ENCODE assay signal across 24 cellular contexts in the genomic region with DNA sequence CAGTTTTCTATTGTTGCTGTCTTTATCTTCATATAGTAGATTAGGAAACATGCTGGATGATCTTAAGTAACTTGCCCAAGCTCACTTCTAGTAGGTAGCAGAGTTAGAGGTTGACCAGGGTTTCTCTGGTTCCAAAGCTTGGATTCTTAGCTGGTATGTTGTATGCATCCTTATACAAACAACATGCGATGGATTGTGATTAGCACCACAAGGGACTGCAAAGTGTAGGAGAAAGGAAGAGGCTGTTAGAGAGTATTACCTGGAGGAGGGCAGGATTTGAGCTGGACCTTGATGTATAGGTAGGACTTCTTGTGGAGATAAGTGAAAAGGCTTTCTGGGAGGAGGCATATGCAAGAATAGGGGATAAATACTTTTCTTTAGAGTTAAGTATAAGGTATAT. TPM values are rescaled to one million over a fixed set of nuclear protein-coding genes. Genes with fewer than 3 reads are reported as not detected.
DNase-seq lines count a peak whose midpoint lies in the region; ATAC-seq and TF ChIP-seq lines count a peak whose summit lies in the region.
"Had no signal": no experiment of that assay in that cellular context is flagged by ENCODE, and none has a peak within 500 bp of the region (broad histone marks: within the 10 kb centered on the region; RNA-seq: fewer than 3 reads in every experiment).

No MANE protein-coding gene starts in this region.

- H3K14ac ChIP-seq in neuronal stem cell (ENCODE audit: low read length): no peak overlapping the region

- no peak overlapping the region for H3K4ac ChIP-seq in neuronal stem cell (ENCODE audit: low read length)

- H2AK5ac ChIP-seq in neuronal stem cell (ENCODE audit: low read depth, low read length): no peak overlapping the region

- H3K9me3 Mint-ChIP-seq in T-helper 1 cell treated with Interleukin-12 subunit alpha and Interleukin-12 subunit beta and Interleukin-4 antibody, amounts not matched to agents 30 μg/mL and 1 μg/mL, for 36 hours: no peaks in the 10 kb centered on the region
- no peaks in the 10 kb centered on the region for H3K9me3 Mint-ChIP-seq in activated naive CD8-positive, alpha-beta T cell treated with anti-CD3 and anti-CD28 coated beads, Interleukin-2, amount 10 ng/mL, durations not matched to agents 7 days and 5 days
- no peaks in the 10 kb centered on the region for H3K9me3 Mint-ChIP-seq in naive thymus-derived CD4-positive, alpha-beta T cell
- H3K9me3 Mint-ChIP-seq: activated naive CD4-positive, alpha-beta T cell treated with anti-CD3 and anti-CD28 coated beads, Interleukin-2, amount 10 ng/mL, durations not matched to agents 7 days and 5 days had no signal

- TF ChIP-seq CTCF in DND-41 (IDR thresholded peaks at IDR 0.05; ENCODE audit: borderline replicate concordance, extremely low read depth, low read length, poor library complexity, severe bottlenecking): no peak

- H3K36me3 ChIP-seq in DND-41 (ENCODE audit: insufficient read depth, low read length) (no peaks in the 10 kb centered on the region), neuronal stem cell (replicated peaks in 1 of 2; ENCODE audit: control insufficient read depth in 2 of 2, insufficient read depth in 2 of 2, low read length in 2 of 2) (peaks cover 0 to 7% of the 10 kb centered on the region in 2 donors)
- H3K36me3 ChIP-seq in naive thymus-derived CD4-positive, alpha-beta T cell (ENCODE audit: control insufficient read depth in 2 of 3, insufficient read depth in 3 of 3, low read length in 3 of 3): peaks cover 0 to 4% (median 0%) of the 10 kb centered on the region in 3 experiments
- H3K36me3 ChIP-seq: neutrophil had no signal

- no peak overlapping the region for H2BK15ac ChIP-seq in neuronal stem cell (ENCODE audit: low read length)

- peaks cover 52% of the 10 kb centered on the region for H3K4me1 Mint-ChIP-seq in T-helper 1 cell treated with Interleukin-12 subunit alpha and Interleukin-12 subunit beta and Interleukin-4 antibody, amounts not matched to agents 30 μg/mL and 1 μg/mL, for 36 hours (ENCODE audit: low read depth)
- peaks cover 49% of the 10 kb centered on the region for H3K4me1 Mint-ChIP-seq in activated naive CD8-positive, alpha-beta T cell treated with anti-CD3 and anti-CD28 coated beads, Interleukin-2, amount 10 ng/mL, durations not matched to agents 7 days and 5 days
- H3K4me1 Mint-ChIP-seq in naive thymus-derived CD4-positive, alpha-beta T cell: peaks cover 64 to 90% (median 80%) of the 10 kb centered on the region in 7 donors

- ATAC-seq in DND-41 (ENCODE audit: insufficient read depth, low read depth): no peak
- no peak for ATAC-seq in activated naive CD8-positive, alpha-beta T cell treated with anti-CD3 and anti-CD28 coated beads, Interleukin-2, amount 10 ng/mL, durations not matched to agents 7 days and 5 days (ENCODE audit: low read depth)
- no peak for ATAC-seq in naive thymus-derived CD4-positive, alpha-beta T cell
- ATAC-seq: Right ventricle myocardium inferior had no signal

- DNase-seq in T-helper 1 cell (no peak), DND-41 (no peak), erythroblast (lab: John Stamatoyannopoulos, UW) (no peak), NCI-H2081 treated with DMSO at 0.1 percent for 48 hours (lab: John Stamatoyannopoulos, UW) (no peak), neuronal stem cell (ENCODE audit: low spot score) (no peak)
- DNase-seq in activated naive CD8-positive, alpha-beta T cell treated with anti-CD3 and anti-CD28 coated beads, Interleukin-2, amount 10 ng/mL, durations not matched to agents 7 days and 5 days: no peak
- DNase-seq in naive thymus-derived CD4-positive, alpha-beta T cell: no peak
- DNase-seq: activated CD4-positive, alpha-beta T cell treated with anti-CD3 and anti-CD28 coated beads, Interleukin-2, amount 50 U/mL, for 4 hours; activated naive CD4-positive, alpha-beta T cell treated with anti-CD3 and anti-CD28 coated beads, Interleukin-2, amount 10 ng/mL, durations not matched to agents 7 days and 5 days; AML-193; DMS153; glutamatergic neuron; GOT3; KG1; midbrain; NCI-H1694 treated with DMSO at 0.1 percent for 48 hours; NCI-H2227 treated with DMSO at 0.1 percent for 48 hours; NCI-H748 treated with DMSO at 0.1 percent for 48 hours; stimulated activated CD4-positive, alpha-beta T cell treated with anti-CD3 and anti-CD28 coated beads, Interleukin-4, amount 100 ng/mL, for 24 hours; SW 1271 had no signal

- H3K4me2 ChIP-seq in DND-41 (ENCODE audit: insufficient read depth, low read length) (peak overlapping the region; percentile 38), neuronal stem cell (ENCODE audit: insufficient read depth, low read length, poor library complexity, severe bottlenecking) (no peak overlapping the region)

- H4K91ac ChIP-seq in neuronal stem cell (ENCODE audit: low read depth, low read length, poor library complexity): no peak overlapping the region

- no peak overlapping the region for H2AFZ ChIP-seq in DND-41 (ENCODE audit: low read depth, low read length)
- H2AFZ ChIP-seq in neuronal stem cell (ENCODE audit: low read length): no peak overlapping the region

- H3K27ac Mint-ChIP-seq in T-helper 1 cell treated with Interleukin-12 subunit alpha and Interleukin-12 subunit beta and Interleukin-4 antibody, amounts not matched to agents 30 μg/mL and 1 μg/mL, for 36 hours: no peak overlapping the region
- peak overlapping the region; percentile 47 for H3K27ac Mint-ChIP-seq in activated naive CD8-positive, alpha-beta T cell treated with anti-CD3 and anti-CD28 coated beads, Interleukin-2, amount 10 ng/mL, durations not matched to agents 7 days and 5 days
- H3K27ac Mint-ChIP-seq in naive thymus-derived CD4-positive, alpha-beta T cell: peak overlapping the region in 6 of 9 donors; percentile 0 to 83 (median 40)

- H3K27ac ChIP-seq in DND-41 (ENCODE audit: low read length) (no peak overlapping the region), neuronal stem cell (replicated peaks; ENCODE audit: low read length) (no peak overlapping the region)
- no peak overlapping the region for H3K27ac ChIP-seq in naive thymus-derived CD4-positive, alpha-beta T cell (ENCODE audit: low read depth, low read length)
- H3K27ac ChIP-seq: 22Rv1 had no signal

- H3K4me3 ChIP-seq in DND-41 (ENCODE audit: low read depth in 1 of 2, low read length in 2 of 2) (no peak overlapping the region), neuronal stem cell (ENCODE audit: low read length in 2 of 2) (no peak overlapping the region)
- H3K4me3 ChIP-seq in naive thymus-derived CD4-positive, alpha-beta T cell (ENCODE audit: low read length): no peak overlapping the region

- no peaks in the 10 kb centered on the region for H3K27me3 ChIP-seq in DND-41 (ENCODE audit: insufficient read depth, low read length, poor library complexity)
- H3K27me3 ChIP-seq in naive thymus-derived CD4-positive, alpha-beta T cell (ENCODE audit: control insufficient read depth in 2 of 2, insufficient read depth in 2 of 2, low read length in 2 of 2): no peaks in the 10 kb centered on the region
- no peaks in the 10 kb centered on the region for H3K27me3 ChIP-seq in neuronal stem cell (ENCODE audit: control insufficient read depth in 3 of 3, insufficient read depth in 3 of 3, low read depth in 1 of 3, low read length in 3 of 3)

- peaks cover 4% of the 10 kb centered on the region for H3K79me1 ChIP-seq in neuronal stem cell (ENCODE audit: low read depth, low read length)

- WGBS in neuronal stem cell (ENCODE audit: extremely low coverage in 2 of 2, insufficient read length in 2 of 2, insufficient replicate concordance in 1 of 2), 2 donors: no CpG with 5 or more reads among the region's 1 CpG

- no peak overlapping the region for H2BK5ac ChIP-seq in neuronal stem cell (ENCODE audit: low read length)

- intact Hi-C loops in naive thymus-derived CD4-positive, alpha-beta T cell (cut with micrococcal nuclease): loop anchor here in 1 of 2 donors (1.0 kb wide), 1 partner anchor 10 kb away; no protein-coding TSS in a partner anchor

- H3K4me1 ChIP-seq in DND-41 (ENCODE audit: insufficient read depth, low read length) (peaks cover 56% of the 10 kb centered on the region), neuronal stem cell (ENCODE audit: control insufficient read depth in 2 of 2, insufficient read depth in 1 of 2, low read depth in 1 of 2, low read length in 2 of 2) (peaks cover 0 to 9% of the 10 kb centered on the region in 2 donors)
- H3K4me1 ChIP-seq in naive thymus-derived CD4-positive, alpha-beta T cell (ENCODE audit: control insufficient read depth in 2 of 2, insufficient read depth in 2 of 2, low read length in 2 of 2): peaks cover 50 to 57% of the 10 kb centered on the region in 2 donors

- POLR2A ChIA-PET in activated naive CD8-positive, alpha-beta T cell treated with anti-CD3 and anti-CD28 coated beads, Interleukin-2, amount 10 ng/mL, durations not matched to agents 7 days and 5 days (lab: Charles Lee): interaction anchor here (1.5 to 3.5 kb wide), 2 partner anchors 8 to 20 kb away, joined by 4 to 14 read pairs; no protein-coding TSS in a partner anchor
- POLR2A ChIA-PET in naive thymus-derived CD4-positive, alpha-beta T cell (lab: Charles Lee): interaction anchor here (0.6 to 4.0 kb wide), 6 partner anchors 8 to 142 kb away, joined by 3 to 26 read pairs (median 6); no protein-coding TSS in a partner anchor

- H2BK120ac ChIP-seq in neuronal stem cell (ENCODE audit: low read depth, low read length): no peak overlapping the region

- no peak overlapping the region for H2BK12ac ChIP-seq in neuronal stem cell (ENCODE audit: low read length)

- peaks cover 42% of the 10 kb centered on the region; the same call in 1 of the 2 replicates for H4K20me1 ChIP-seq in DND-41 (ENCODE audit: insufficient read depth, low read length)

- H3K4me3 Mint-ChIP-seq in T-helper 1 cell treated with Interleukin-12 subunit alpha and Interleukin-12 subunit beta and Interleukin-4 antibody, amounts not matched to agents 30 μg/mL and 1 μg/mL, for 36 hours: peak overlapping the region; percentile 5
- H3K4me3 Mint-ChIP-seq in activated naive CD8-positive, alpha-beta T cell treated with anti-CD3 and anti-CD28 coated beads, Interleukin-2, amount 10 ng/mL, durations not matched to agents 7 days and 5 days: peak overlapping the region; percentile 37
- peak overlapping the region; percentile 26 to 79 (median 44) for H3K4me3 Mint-ChIP-seq in naive thymus-derived CD4-positive, alpha-beta T cell

- H3K9me3 ChIP-seq in DND-41 (ENCODE audit: insufficient read depth, low read length, severe bottlenecking) (no peaks in the 10 kb centered on the region), neuronal stem cell (replicated peaks in 1 of 2; ENCODE audit: control insufficient read depth in 2 of 2, insufficient read depth in 1 of 2, low read depth in 1 of 2, low read length in 2 of 2) (no peaks in the 10 kb centered on the region)
- no peaks in the 10 kb centered on the region for H3K9me3 ChIP-seq in naive thymus-derived CD4-positive, alpha-beta T cell (ENCODE audit: control insufficient read depth in 2 of 3, low read length in 3 of 3)
- H3K9me3 ChIP-seq: neutrophil had no signal

- no peak overlapping the region for H3K23ac ChIP-seq in neuronal stem cell (ENCODE audit: low read depth, low read length, poor library complexity)

- no peak overlapping the region for H3K18ac ChIP-seq in neuronal stem cell (ENCODE audit: low read length)

- H4K8ac ChIP-seq in neuronal stem cell (ENCODE audit: low read depth, low read length): no peak overlapping the region

- H3K9ac ChIP-seq in DND-41 (ENCODE audit: low read depth, low read length): no peak overlapping the region
- H3K9ac ChIP-seq in neuronal stem cell (ENCODE audit: low read depth, low read length, poor library complexity): no peak overlapping the region

- no peak for TF ChIP-seq POLR2A in erythroblast (IDR thresholded peaks at IDR 0.05; ENCODE audit: low read length)

- peaks cover 95% of the 10 kb centered on the region for H3K79me2 ChIP-seq in DND-41 (ENCODE audit: insufficient read depth, low read length)

- H3K27me3 Mint-ChIP-seq in T-helper 1 cell treated with Interleukin-12 subunit alpha and Interleukin-12 subunit beta and Interleukin-4 antibody, amounts not matched to agents 30 μg/mL and 1 μg/mL, for 36 hours (ENCODE audit: low read depth): no peaks in the 10 kb centered on the region
- H3K27me3 Mint-ChIP-seq in activated naive CD8-positive, alpha-beta T cell treated with anti-CD3 and anti-CD28 coated beads, Interleukin-2, amount 10 ng/mL, durations not matched to agents 7 days and 5 days: no peaks in the 10 kb centered on the region
- H3K27me3 Mint-ChIP-seq in naive thymus-derived CD4-positive, alpha-beta T cell: peaks cover 0 to 3% (median 0%) of the 10 kb centered on the region in 5 donors

- CTCF ChIA-PET in naive thymus-derived CD4-positive, alpha-beta T cell (lab: Charles Lee): interaction anchor here (0.7 to 1.3 kb wide), 2 partner anchors 119 to 127 kb away, joined by 3 to 4 read pairs; no protein-coding TSS in a partner anchor

- peaks cover 16% of the 10 kb centered on the region for H3K36me3 Mint-ChIP-seq in T-helper 1 cell treated with Interleukin-12 subunit alpha and Interleukin-12 subunit beta and Interleukin-4 antibody, amounts not matched to agents 30 μg/mL and 1 μg/mL, for 36 hours (ENCODE audit: low read depth)
- H3K36me3 Mint-ChIP-seq in activated naive CD8-positive, alpha-beta T cell treated with anti-CD3 and anti-CD28 coated beads, Interleukin-2, amount 10 ng/mL, durations not matched to agents 7 days and 5 days: peaks cover 12% of the 10 kb centered on the region
- H3K36me3 Mint-ChIP-seq in naive thymus-derived CD4-positive, alpha-beta T cell: peaks cover 4 to 18% (median 5%) of the 10 kb centered on the region in 5 donors

RNA-seq across cellular contexts. Expression of a gene that starts 5.6 kb away (rescaled TPM):
- total RNA-seq in activated naive CD8-positive, alpha-beta T cell treated with anti-CD3 and anti-CD28 coated beads, Interleukin-2, amount 10 ng/mL, durations not matched to agents 7 days and 5 days: 10 to 100 TPM; 70.2 to 75.2 TPM
- 100 to 1,000 TPM in 1 of 5 experiments, 10 to 100 TPM in 4; 61.7 to 103 (median 74.5) TPM for total RNA-seq in naive thymus-derived CD4-positive, alpha-beta T cell
- polyA plus RNA-seq in naive thymus-derived CD4-positive, alpha-beta T cell: 10 to 100 TPM; 24.6 to 38.4 TPM
- 23.4 TPM for polyA plus RNA-seq in neuronal stem cell (2013, experiment 1 of 2)
- 23.3 TPM for polyA plus RNA-seq in neuronal stem cell (2013, experiment 2 of 2)
